Comparison of ENCODE assay signal across 17 cellular contexts in the genomic region with DNA sequence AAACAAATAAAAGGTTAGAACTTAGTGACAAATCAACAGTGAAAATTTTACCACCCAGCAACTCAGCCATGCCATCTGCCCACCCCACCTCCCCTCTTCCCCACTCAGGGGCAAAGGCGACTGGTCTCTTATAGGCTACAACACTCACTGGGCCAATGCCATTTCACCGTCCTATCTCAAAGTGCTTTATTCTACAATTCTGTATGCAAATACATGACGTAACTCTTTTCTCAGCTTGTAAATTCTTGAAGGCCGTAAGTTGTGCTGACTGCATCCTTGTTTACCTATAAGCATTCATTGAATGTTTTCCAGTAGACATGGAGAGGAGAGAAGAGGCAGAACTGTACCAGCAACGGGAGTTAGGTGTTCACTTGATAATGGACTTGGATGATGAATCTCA. TPM values are rescaled to one million over a fixed set of nuclear protein-coding genes. Genes with fewer than 3 reads are reported as not detected.
DNase-seq lines count a peak whose midpoint lies in the region; ATAC-seq and TF ChIP-seq lines count a peak whose summit lies in the region.
"Had no signal": no experiment of that assay in that cellular context is flagged by ENCODE, and none has a peak within 500 bp of the region (broad histone marks: within the 10 kb centered on the region; RNA-seq: fewer than 3 reads in every experiment).

No MANE protein-coding gene starts in this region.

- no peak overlapping the region for H3K4me3 Mint-ChIP-seq in endothelial cell (ENCODE audit: unreplicated experiment)
- no peak overlapping the region for H3K4me3 Mint-ChIP-seq in activated T-helper 17 cell treated with anti-CD3 and anti-CD28 coated beads, Interleukin-2, amount 50 U/mL, for 72 hours
- H3K4me3 Mint-ChIP-seq: CD8-positive, alpha-beta memory T cell had no signal

- CTCF ChIA-PET in HEK293 (lab: Yijun Ruan, JAX) = no interaction called here

- DNase-seq in NT2/D1 (ENCODE audit: low read depth, low spot score) (no peak), endothelial cell (ENCODE audit: low spot score) (no peak), mucosa of descending colon (peak in 1 of 3 donors; percentile 48), HK-2 (ENCODE audit: unreplicated experiment) (no peak), HT-29 (ENCODE audit: low spot score) (no peak)
- DNase-seq: CD8-positive, alpha-beta memory T cell; NCI-H1694 treated with DMSO at 0.1 percent for 48 hours; NCI-H2107; NCI-H510A; NCI-H82; SJCRH30 had no signal

- H3K4me1 ChIP-seq in HEK293 (ENCODE audit: control insufficient read depth, insufficient read depth, low read length) (no peaks in the 10 kb centered on the region), NT2/D1 (ENCODE audit: insufficient read depth, insufficient read length) (peaks cover 10% of the 10 kb centered on the region), mucosa of descending colon (ENCODE audit: low read depth) (peaks cover 9% of the 10 kb centered on the region)
- H3K4me1 ChIP-seq: SJCRH30 had no signal

- no peak for TF ChIP-seq POLR2A in GM18505 (IDR thresholded peaks at IDR 0.05; ENCODE audit: borderline replicate concordance, extremely low read depth, insufficient read depth, insufficient read length)

- H3K27me3 ChIP-seq in NT2/D1 (ENCODE audit: insufficient read depth, insufficient read length) = no peaks in the 10 kb centered on the region
- H3K27me3 ChIP-seq: BLaER1 treated with 17β-estradiol and CSF1 and Interleukin-3, amounts not matched to agents 10 nM and 100 nM; SJCRH30 had no signal

- no peaks in the 10 kb centered on the region for H3K9me3 Mint-ChIP-seq in endothelial cell (ENCODE audit: unreplicated experiment)
- H3K9me3 Mint-ChIP-seq in activated T-helper 17 cell treated with anti-CD3 and anti-CD28 coated beads, Interleukin-2, amount 50 U/mL, for 72 hours = no peaks in the 10 kb centered on the region
- H3K9me3 Mint-ChIP-seq: CD8-positive, alpha-beta memory T cell had no signal

- peak overlapping the region; percentile 26 for H3K27ac Mint-ChIP-seq in endothelial cell (ENCODE audit: unreplicated experiment)
- H3K27ac Mint-ChIP-seq in activated T-helper 17 cell treated with anti-CD3 and anti-CD28 coated beads, Interleukin-2, amount 50 U/mL, for 72 hours = no peak overlapping the region
- H3K27ac Mint-ChIP-seq: CD8-positive, alpha-beta memory T cell had no signal

- peak overlapping the region; percentile 21 for H3K9ac ChIP-seq in NT2/D1 (ENCODE audit: insufficient read length, low read depth)
- H3K9ac ChIP-seq: BLaER1 treated with 17β-estradiol and CSF1 and Interleukin-3, amounts not matched to agents 10 nM and 100 nM had no signal

- POLR2A ChIA-PET in HEK293 (lab: Yijun Ruan, JAX) = no interaction called here

- H3K36me3 Mint-ChIP-seq in endothelial cell (ENCODE audit: low read depth, unreplicated experiment) = peaks cover 6% of the 10 kb centered on the region
- H3K36me3 Mint-ChIP-seq in activated T-helper 17 cell treated with anti-CD3 and anti-CD28 coated beads, Interleukin-2, amount 50 U/mL, for 72 hours (ENCODE audit: low read depth) = no peaks in the 10 kb centered on the region
- H3K36me3 Mint-ChIP-seq: CD8-positive, alpha-beta memory T cell had no signal

- H3K27ac ChIP-seq in HEK293 (ENCODE audit: extremely low read depth, low read depth, low read length) = no peak overlapping the region
- H3K27ac ChIP-seq: BLaER1 treated with 17β-estradiol and CSF1 and Interleukin-3, amounts not matched to agents 10 nM and 100 nM; SJCRH30 had no signal

- H3K9me3 ChIP-seq in HEK293 (ENCODE audit: control insufficient read depth, insufficient read depth, low read depth, low read length) (no peaks in the 10 kb centered on the region), NT2/D1 (ENCODE audit: insufficient read depth, low read length) (no peaks in the 10 kb centered on the region), mucosa of descending colon (no peaks in the 10 kb centered on the region)
- H3K9me3 ChIP-seq: BLaER1 treated with 17β-estradiol and CSF1 and Interleukin-3, amounts not matched to agents 10 nM and 100 nM; SJCRH30 had no signal

- ATAC-seq in mucosa of descending colon = peak; percentile 72
- no peak for ATAC-seq in GM18505 (IDR thresholded peaks at IDR 0.05; ENCODE audit: unreplicated experiment)
- ATAC-seq in activated T-helper 17 cell treated with anti-CD3 and anti-CD28 coated beads, Interleukin-2, amount 50 U/mL, for 72 hours (replicated peaks) = no peak

- no peaks in the 10 kb centered on the region for H3K36me3 ChIP-seq in HEK293 (ENCODE audit: control insufficient read depth in 2 of 2, insufficient read depth in 1 of 2, low read length in 2 of 2)
- H3K36me3 ChIP-seq in NT2/D1 (ENCODE audit: insufficient read depth, insufficient read length, low read length) = no peaks in the 10 kb centered on the region
- H3K36me3 ChIP-seq in mucosa of descending colon (ENCODE audit: low read depth) = no peaks in the 10 kb centered on the region
- H3K36me3 ChIP-seq: BLaER1 treated with 17β-estradiol and CSF1 and Interleukin-3, amounts not matched to agents 10 nM and 100 nM; SJCRH30 had no signal

- intact Hi-C loops in mucosa of descending colon (cut with DNase I, micrococcal nuclease) = no loop called here

- TF ChIP-seq CTCF in HEK293 (tag by site-specific recombination; IDR thresholded peaks at IDR 0.05) (no peak), endothelial cell (IDR thresholded peaks at IDR 0.05; ENCODE audit: unreplicated experiment) (no peak), mucosa of descending colon (IDR thresholded peaks at IDR 0.05) (no peak)

- peaks cover 10% of the 10 kb centered on the region for H3K27me3 Mint-ChIP-seq in endothelial cell (ENCODE audit: unreplicated experiment)
- H3K27me3 Mint-ChIP-seq in activated T-helper 17 cell treated with anti-CD3 and anti-CD28 coated beads, Interleukin-2, amount 50 U/mL, for 72 hours = peaks cover 3% of the 10 kb centered on the region

- H3K4me1 Mint-ChIP-seq in endothelial cell (ENCODE audit: unreplicated experiment) = peaks cover 41% of the 10 kb centered on the region
- no peaks in the 10 kb centered on the region for H3K4me1 Mint-ChIP-seq in activated T-helper 17 cell treated with anti-CD3 and anti-CD28 coated beads, Interleukin-2, amount 50 U/mL, for 72 hours
- H3K4me1 Mint-ChIP-seq: CD8-positive, alpha-beta memory T cell had no signal

- no peak overlapping the region for H3K4me3 ChIP-seq in HEK293 (ENCODE audit: low read depth, low read length)
- H3K4me3 ChIP-seq in NT2/D1 (ENCODE audit: insufficient read length, low read depth) = no peak overlapping the region
- H3K4me3 ChIP-seq in mucosa of descending colon = no peak overlapping the region
- H3K4me3 ChIP-seq: BLaER1 treated with 17β-estradiol and CSF1 and Interleukin-3, amounts not matched to agents 10 nM and 100 nM; SJCRH30 had no signal

TF ChIP-seq in HEK293, 187 proteins besides CTCF, POLR2A, EP300 and RAD21:
- TF ChIP-seq, protein P1, sequence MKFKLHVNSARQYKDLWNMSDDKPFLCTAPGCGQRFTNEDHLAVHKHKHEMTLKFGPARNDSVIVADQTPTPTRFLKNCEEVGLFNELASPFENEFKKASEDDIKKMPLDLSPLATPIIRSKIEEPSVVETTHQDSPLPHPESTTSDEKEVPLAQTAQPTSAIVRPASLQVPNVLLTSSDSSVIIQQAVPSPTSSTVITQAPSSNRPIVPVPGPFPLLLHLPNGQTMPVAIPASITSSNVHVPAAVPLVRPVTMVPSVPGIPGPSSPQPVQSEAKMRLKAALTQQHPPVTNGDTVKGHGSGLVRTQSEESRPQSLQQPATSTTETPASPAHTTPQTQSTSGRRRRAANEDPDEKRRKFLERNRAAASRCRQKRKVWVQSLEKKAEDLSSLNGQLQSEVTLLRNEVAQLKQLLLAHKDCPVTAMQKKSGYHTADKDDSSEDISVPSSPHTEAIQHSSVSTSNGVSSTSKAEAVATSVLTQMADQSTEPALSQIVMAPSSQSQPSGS (tag by site-specific recombination; IDR thresholded peaks at IDR 0.05; ENCODE audit: low read depth) = peak; percentile 60; the same call in 1 of the 2 replicates
- no peak for TF ChIP-seq ZNF202 (tag by site-specific recombination; IDR thresholded peaks at IDR 0.05; ENCODE audit: borderline replicate concordance)

RNA-seq across cellular contexts. Expression of gene BCL2L14, which starts 15.6 kb away (rescaled TPM):
- total RNA-seq in endothelial cell (ENCODE audit: unreplicated experiment) (0.64 TPM), mucosa of descending colon (10 to 100 TPM; 27.3 to 74.4 (median 52.7) TPM)
- 1 to 10 TPM; 3.0 to 3.8 TPM for total RNA-seq in activated T-helper 17 cell treated with anti-CD3 and anti-CD28 coated beads, Interleukin-2, amount 50 U/mL, for 72 hours
- total RNA-seq in HT-29 (2014; rRNA removed; shearing (Covaris generic)) = 2.3 and 2.6 TPM in 2 replicates
- total RNA-seq: A673, LHCN-M2, SJCRH30 had no signal
